In the genomic region with DNA sequence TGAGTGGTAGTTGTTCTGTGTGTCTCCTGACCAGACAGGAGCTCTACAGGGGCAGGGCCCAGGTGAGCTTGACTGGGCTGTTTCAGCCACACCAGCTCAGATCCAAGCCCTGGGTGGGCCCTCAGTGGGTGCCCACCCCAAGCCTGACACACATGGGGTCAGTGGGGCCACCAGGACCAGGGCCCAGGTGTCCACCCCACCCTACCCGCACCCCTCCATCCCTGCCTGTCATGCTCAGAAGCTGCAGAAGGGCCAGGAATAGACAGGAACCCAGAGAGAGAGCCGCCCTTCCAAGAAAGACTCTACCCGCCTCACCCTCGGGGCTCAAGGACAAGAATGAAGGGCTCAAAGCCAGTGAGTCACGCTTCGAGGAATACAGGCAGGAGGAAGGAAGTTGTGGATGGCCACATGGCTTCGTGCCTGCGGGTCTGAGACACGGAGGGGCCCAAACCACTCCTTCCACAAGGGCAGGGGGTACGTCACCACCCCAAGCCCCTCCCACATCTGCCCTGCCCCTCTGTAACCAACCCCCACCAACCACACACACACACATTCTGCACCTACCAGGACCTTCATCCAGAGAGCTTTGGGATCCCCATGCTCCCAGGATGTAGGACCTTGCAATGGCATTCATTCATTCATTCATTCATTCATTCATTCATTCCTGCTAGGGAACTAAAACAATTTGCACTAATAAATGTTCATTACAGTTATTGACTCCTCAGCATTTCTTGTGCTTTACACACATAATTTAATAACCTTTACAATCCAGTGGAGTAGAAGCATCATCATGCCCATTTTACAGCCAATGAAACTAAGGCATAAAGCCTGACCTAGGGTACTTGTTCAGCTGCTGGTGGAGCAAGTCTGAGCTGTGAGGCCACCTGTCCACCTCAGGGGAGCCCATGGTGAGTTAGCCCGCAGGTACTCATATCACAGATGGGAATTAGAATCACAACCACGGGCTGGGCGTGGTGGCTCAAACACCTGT, we compare ENCODE assay signal across 8 cellular contexts. TPM values are rescaled to one million over a fixed set of nuclear protein-coding genes. Genes with fewer than 3 reads are reported as not detected.
DNase-seq lines count a peak whose midpoint lies in the region; ATAC-seq and TF ChIP-seq lines count a peak whose summit lies in the region.

No MANE protein-coding gene starts in this region.

- H3K4me3 Mint-ChIP-seq in Calu3 (ENCODE audit: low read depth, unreplicated experiment), result peak overlapping the region; percentile 50

- no peaks in the 10 kb centered on the region for H3K9me3 ChIP-seq in Panc1 (ENCODE audit: control insufficient read depth, insufficient read depth, low read depth, low read length)

- TF ChIP-seq CTCF in Calu3 (IDR thresholded peaks at IDR 0.05; ENCODE audit: unreplicated experiment) (no peak), Panc1 (IDR thresholded peaks at IDR 0.05) (no peak)

- H3K27ac Mint-ChIP-seq in Calu3 (ENCODE audit: unreplicated experiment), result peak overlapping the region; percentile 81

- CTCF ChIA-PET in Calu3 (lab: Charles Lee) (interaction anchor here (1.9 kb wide), 1 partner anchor 11 kb away, joined by 8 read pairs; no protein-coding TSS in a partner anchor), Panc1 (lab: Charles Lee) (no interaction called here)

- DNase-seq in Calu3 (peak; percentile 79), Panc1 (ENCODE audit: low read depth, low spot score) (no peak), Right ventricle myocardium inferior (ENCODE audit: missing footprints) (peak; percentile 79), sciatic nerve (ENCODE audit: low spot score) (peak; percentile 78), posterior cingulate gyrus (no peak)
- peak; percentile 85 for DNase-seq in activated effector memory CD4-positive, alpha-beta T cell treated with anti-CD3 and anti-CD28 coated beads, Interleukin-2, amount 50 U/mL, for 16 hours

- BruUV-seq in Calu3 (replicated peaks; lab: Mats Ljungman, UMichigan) (TSS peak; percentile 61), Panc1 (replicated peaks; lab: Mats Ljungman, UMichigan) (no TSS peak)

- intact Hi-C loops in Calu3 (cut with micrococcal nuclease; ENCODE audit: unreplicated experiment) (no loop called here), Panc1 (cut with micrococcal nuclease; ENCODE audit: unreplicated experiment) (no loop called here), Right ventricle myocardium inferior (cut with DNase I) (no loop called here), sciatic nerve (cut with DNase I) (no loop called here), posterior cingulate gyrus (cut with DNase I) (no loop called here)

- in situ Hi-C loops in Panc1 (cut with HindIII; ENCODE audit: low pct_unique_long_range_greater_than_20kb, low sequenced_read_pairs), result no loop called here

- H3K36me3 ChIP-seq in Panc1 (ENCODE audit: control insufficient read depth, insufficient read depth, low read length), result no peaks in the 10 kb centered on the region

- peak; percentile 72 for ATAC-seq in Panc1
- ATAC-seq in Right ventricle myocardium inferior, result peak; percentile 41
- ATAC-seq in sciatic nerve, result peak; percentile 45
- ATAC-seq in HG03460 (IDR thresholded peaks at IDR 0.05; ENCODE audit: unreplicated experiment), result no peak
- ATAC-seq in HG03565 (IDR thresholded peaks at IDR 0.05; ENCODE audit: unreplicated experiment), result no peak

- H3K27me3 ChIP-seq in Panc1 (ENCODE audit: control insufficient read depth, insufficient read depth, low read length), result no peaks in the 10 kb centered on the region

- H3K27me3 Mint-ChIP-seq in Calu3 (ENCODE audit: unreplicated experiment), result no peaks in the 10 kb centered on the region

- no peaks in the 10 kb centered on the region for H3K9me3 Mint-ChIP-seq in Calu3 (ENCODE audit: low read depth, unreplicated experiment)

- H3K4me1 Mint-ChIP-seq in Calu3 (ENCODE audit: low read depth, unreplicated experiment), result peaks cover 49% of the 10 kb centered on the region

- H3K4me3 ChIP-seq in Panc1 (ENCODE audit: low read depth in 2 of 2, low read length in 2 of 2), result no peak overlapping the region

- H3K4me1 ChIP-seq in Panc1 (ENCODE audit: control insufficient read depth, insufficient read depth, low read length), result peaks cover 66% of the 10 kb centered on the region

- H3K36me3 Mint-ChIP-seq in Calu3 (ENCODE audit: insufficient read depth, unreplicated experiment), result peaks cover 37% of the 10 kb centered on the region

- peak overlapping the region; percentile 72 for H3K27ac ChIP-seq in Panc1 (ENCODE audit: low read length)

- POLR2A ChIA-PET in Panc1 (lab: Charles Lee), result interaction anchor here (0.5 to 0.6 kb wide), 2 partner anchors 66 to 235 kb away, joined by 3 to 4 read pairs; no protein-coding TSS in a partner anchor

RNA-seq across cellular contexts. Expression of a gene that starts 56.0 kb away (rescaled TPM):
- 5.9 and 7.5 TPM in 2 replicates for total RNA-seq in Calu3 (2022)
- 67.5 TPM for total RNA-seq in Panc1 (2021; ENCODE audit: unreplicated experiment)
- polyA plus RNA-seq in Panc1 (2012; ENCODE audit: insufficient read length), result 62.5 TPM
- 51.5 TPM for total RNA-seq in Right ventricle myocardium inferior
- total RNA-seq in sciatic nerve, result 113 TPM

Comparison
In these comparisons a context has a peak if more than half of its experiments do, and no peak if none do; other contexts are left out.
1. DNase-seq: peak in Calu3 (single experiment), activated effector memory CD4-positive, alpha-beta T cell treated with anti-CD3 and anti-CD28 coated beads, Interleukin-2, amount 50 U/mL, for 16 hours (single experiment), Right ventricle myocardium inferior (single experiment) and sciatic nerve (single experiment); none in Panc1 (single experiment) and posterior cingulate gyrus (0 of 10).
2. ATAC-seq: peak in Panc1 (single experiment), Right ventricle myocardium inferior (single experiment) and sciatic nerve (single experiment); none in HG03460 (single experiment) and HG03565 (single experiment).